ENCODE assay signal across 19 cellular contexts in the genomic region with DNA sequence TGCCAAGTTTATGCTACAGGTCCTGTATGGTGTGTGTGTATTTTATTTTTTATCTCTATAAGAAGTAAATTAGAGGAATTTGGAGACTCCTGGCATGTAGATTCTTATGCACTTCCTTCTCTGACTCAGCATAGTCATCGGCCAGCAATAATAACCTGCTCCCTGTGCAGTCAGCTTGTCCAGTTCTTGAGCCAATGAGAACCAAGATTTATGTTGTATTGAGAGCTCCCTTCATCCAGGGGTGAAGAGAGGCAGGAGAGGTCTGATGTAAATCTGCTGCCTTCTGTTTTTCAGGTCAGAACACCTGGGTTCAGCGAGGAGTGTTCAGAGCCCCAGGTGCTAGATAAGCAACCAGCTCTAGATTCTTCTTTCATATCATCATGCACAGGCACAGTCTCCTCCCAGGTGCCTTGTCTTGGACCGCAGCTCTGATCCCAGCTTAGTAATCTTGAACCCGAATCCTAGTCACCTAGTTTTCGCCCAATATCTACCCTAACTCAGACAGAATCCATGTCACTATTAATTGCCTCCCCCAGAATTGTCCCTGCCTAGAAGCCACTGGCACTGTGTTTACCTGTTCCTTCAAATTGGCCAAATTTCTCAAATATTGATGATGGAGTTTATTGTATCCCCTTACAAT.
"Had no signal": no experiment of that assay in that cellular context is flagged by ENCODE, and none has a peak within 500 bp of the region (broad histone marks: within the 10 kb centered on the region; RNA-seq: fewer than 3 reads in every experiment).

No MANE protein-coding gene starts in this region.

- H3K4me3 ChIP-seq: ascending aorta, left ventricle myocardium inferior, tibial artery had no signal

- H3K27ac Mint-ChIP-seq: activated CD4-positive, alpha-beta T cell treated with anti-CD3 and anti-CD28 coated beads, Interleukin-2, amount 10 ng/mL, durations not matched to agents 24 days and 14 days; activated CD8-positive, alpha-beta T cell treated with anti-CD3 and anti-CD28 coated beads, Interleukin-2, amount 10 ng/mL, durations not matched to agents 7 days and 5 days; activated naive CD4-positive, alpha-beta T cell treated with anti-CD3 and anti-CD28 coated beads, Interleukin-2, amount 50 U/mL, for 24 hours; effector memory CD8-positive, alpha-beta T cell had no signal

- H3K27me3 ChIP-seq: ascending aorta had no signal

- DNase-seq: activated CD4-positive, alpha-beta T cell treated with anti-CD3 and anti-CD28 coated beads, Interleukin-2, amount 10 ng/mL, durations not matched to agents 24 days and 14 days; activated CD4-positive, CD25-positive, alpha-beta regulatory T cell; activated CD8-positive, alpha-beta memory T cell treated with anti-CD3 and anti-CD28 coated beads, Interleukin-2, amount 50 U/mL, for 4 hours; activated CD8-positive, alpha-beta T cell treated with anti-CD3 and anti-CD28 coated beads, Interleukin-2, amount 10 ng/mL, durations not matched to agents 7 days and 5 days; activated effector memory CD4-positive, alpha-beta T cell treated with anti-CD3 and anti-CD28 coated beads, Interleukin-2, amount 50 U/mL, for 16 hours; activated T-cell treated with anti-CD3 and anti-CD28 coated beads, Interleukin-2, amount 50 U/mL, for 48 hours; effector memory CD8-positive, alpha-beta T cell; hypothalamus; kidney; left ventricle myocardium inferior; occipital lobe; stimulated activated naive CD8-positive, alpha-beta T cell treated with anti-CD3 and anti-CD28 coated beads, Interleukin-15, Interleukin-2, amounts not matched to agents 100 U/mL and 50 U/mL, for 24 hours; substantia nigra; T1000; tibial artery had no signal

- H3K36me3 Mint-ChIP-seq: activated naive CD4-positive, alpha-beta T cell treated with anti-CD3 and anti-CD28 coated beads, Interleukin-2, amount 50 U/mL, for 24 hours had no signal

- H3K9me3 Mint-ChIP-seq: activated CD4-positive, alpha-beta T cell treated with anti-CD3 and anti-CD28 coated beads, Interleukin-2, amount 10 ng/mL, durations not matched to agents 24 days and 14 days; activated naive CD4-positive, alpha-beta T cell treated with anti-CD3 and anti-CD28 coated beads, Interleukin-2, amount 50 U/mL, for 24 hours; effector memory CD8-positive, alpha-beta T cell had no signal

- H3K27ac ChIP-seq: ascending aorta, left ventricle myocardium inferior, tibial artery had no signal

- H3K4me1 Mint-ChIP-seq: activated CD4-positive, alpha-beta T cell treated with anti-CD3 and anti-CD28 coated beads, Interleukin-2, amount 10 ng/mL, durations not matched to agents 24 days and 14 days; activated naive CD4-positive, alpha-beta T cell treated with anti-CD3 and anti-CD28 coated beads, Interleukin-2, amount 50 U/mL, for 24 hours had no signal

- H3K9me3 ChIP-seq: ascending aorta, left ventricle myocardium inferior, tibial artery had no signal

- FAIRE-seq: frontal cortex, kidney, urothelium cell line had no signal

- H3K4me1 ChIP-seq: ascending aorta, tibial artery had no signal

- ATAC-seq: activated CD8-positive, alpha-beta T cell treated with anti-CD3 and anti-CD28 coated beads, Interleukin-2, amount 10 ng/mL, durations not matched to agents 7 days and 5 days; effector memory CD8-positive, alpha-beta T cell; stimulated activated naive CD8-positive, alpha-beta T cell treated with anti-CD3 and anti-CD28 coated beads, Interleukin-15, Interleukin-2, amounts not matched to agents 100 U/mL and 50 U/mL, for 24 hours had no signal

- H3K4me3 Mint-ChIP-seq: activated CD4-positive, alpha-beta T cell treated with anti-CD3 and anti-CD28 coated beads, Interleukin-2, amount 10 ng/mL, durations not matched to agents 24 days and 14 days; activated CD8-positive, alpha-beta T cell treated with anti-CD3 and anti-CD28 coated beads, Interleukin-2, amount 10 ng/mL, durations not matched to agents 7 days and 5 days; activated naive CD4-positive, alpha-beta T cell treated with anti-CD3 and anti-CD28 coated beads, Interleukin-2, amount 50 U/mL, for 24 hours; effector memory CD8-positive, alpha-beta T cell had no signal

- H3K36me3 ChIP-seq: ascending aorta, left ventricle myocardium inferior, tibial artery had no signal
